9 cellular contexts compared by ENCODE assay signal in genomic region chr5:157933005-157933404, GRCh38.
"Had no signal": no experiment of that assay in that cellular context is flagged by ENCODE, and none has a peak within 500 bp of the region (broad histone marks: within the 10 kb centered on the region; RNA-seq: fewer than 3 reads in every experiment).

No MANE protein-coding gene starts in this region.

- H3K27ac ChIP-seq: GM23248, HL-60, KMS-11 had no signal

- H3K4me3 ChIP-seq: GM23248 had no signal

- ATAC-seq: HepG2 had no signal

- H3K27me3 Mint-ChIP-seq: IgD-negative memory B cell had no signal

- H3K4me2 ChIP-seq: KMS-11 had no signal

- H3K9ac ChIP-seq: GM23248, KMS-11 had no signal

- H3K4me3 Mint-ChIP-seq: H9, HFFc6, IgD-negative memory B cell had no signal

- H3K27ac Mint-ChIP-seq: HFFc6, IgD-negative memory B cell had no signal

- H2AFZ ChIP-seq: GM23248 had no signal

- DNase-seq: GM23248, H9, HCEC 1CT, HFFc6, KBM-7 had no signal

- H3K36me3 Mint-ChIP-seq: IgD-negative memory B cell had no signal

- H3K4me1 Mint-ChIP-seq: H9, IgD-negative memory B cell had no signal
